Comparison of ENCODE assay signal across 8 cellular contexts in the genomic region with DNA sequence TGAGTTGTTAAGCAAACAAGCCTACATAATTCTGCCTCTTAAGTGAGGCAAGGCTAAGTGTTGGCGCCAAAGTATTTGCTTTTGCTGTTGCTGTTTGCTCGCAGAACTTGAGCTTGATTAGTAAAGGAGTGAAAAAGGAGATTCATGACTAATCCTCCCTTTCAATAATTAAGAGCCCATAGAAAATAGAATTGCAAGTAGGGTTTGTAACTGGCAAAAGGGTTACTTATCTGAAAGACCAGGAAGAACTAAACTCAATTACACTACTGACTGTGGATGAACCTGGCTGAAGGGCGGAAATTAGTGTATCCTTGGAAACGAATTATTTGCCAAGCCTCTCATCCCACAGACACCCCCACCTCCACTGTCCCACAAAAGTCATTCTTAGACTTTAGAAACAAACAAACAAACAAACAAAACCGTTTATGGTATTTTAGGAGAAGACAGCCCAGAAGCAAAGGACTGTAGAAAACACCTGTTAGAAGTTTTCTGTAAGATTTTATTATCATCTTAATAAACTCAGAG.
DNase-seq lines count a peak whose midpoint lies in the region; ATAC-seq and TF ChIP-seq lines count a peak whose summit lies in the region.

No MANE protein-coding gene starts in this region.

- H2AFZ ChIP-seq in MM.1S (ENCODE audit: low read length) (peak overlapping the region; percentile 28), neuron (ENCODE audit: low read depth, low read length) (peak overlapping the region; percentile 93)

- DNase-seq in MM.1S: no peak
- no peak for DNase-seq in NCI-H1092 (lab: John Stamatoyannopoulos, UW)
- DNase-seq in foreskin melanocyte: no peak
- no peak for DNase-seq in activated effector memory CD4-positive, alpha-beta T cell treated with Interleukin-2 at 50 U/mL for 16 hours

- peaks cover 27% of the 10 kb centered on the region for H3K79me2 ChIP-seq in MM.1S (ENCODE audit: low read length)

- H3K9me2 ChIP-seq in MM.1S (replicated peaks; ENCODE audit: insufficient read depth, low read length): no peaks in the 10 kb centered on the region

- H3K27ac ChIP-seq in C4-2B (peak overlapping the region; percentile 96), MM.1S (ENCODE audit: low read length) (peak overlapping the region; percentile 19; the same call in 1 of the 2 replicates)

- H3K36me3 ChIP-seq in MM.1S (replicated peaks; ENCODE audit: insufficient read depth, low read length) (no peaks in the 10 kb centered on the region), endocrine pancreas (ENCODE audit: control insufficient read depth, insufficient read depth, low read length) (no peaks in the 10 kb centered on the region), neuron (ENCODE audit: insufficient read depth, low read length) (no peaks in the 10 kb centered on the region)

- peak overlapping the region; percentile 84 for H3K4me3 ChIP-seq in MM.1S (ENCODE audit: low read length)
- H3K4me3 ChIP-seq in endocrine pancreas (ENCODE audit: control insufficient read depth, insufficient read depth, low read length): peak overlapping the region; percentile 71
- H3K4me3 ChIP-seq in neuron (ENCODE audit: low read length): peak overlapping the region; percentile 73

- H3F3A ChIP-seq in MM.1S (ENCODE audit: insufficient read depth, low read length): peaks cover 3% of the 10 kb centered on the region; the same call in 1 of the 2 replicates

- no peaks in the 10 kb centered on the region for H3K9me3 ChIP-seq in MM.1S (replicated peaks; ENCODE audit: insufficient read depth, low read length)
- H3K9me3 ChIP-seq in endocrine pancreas (ENCODE audit: control insufficient read depth, low read length): no peaks in the 10 kb centered on the region
- no peaks in the 10 kb centered on the region for H3K9me3 ChIP-seq in neuron (ENCODE audit: low read length)

- no peak for ATAC-seq in HG02763 (IDR thresholded peaks at IDR 0.05; ENCODE audit: unreplicated experiment)

- H3K4me1 ChIP-seq in MM.1S (ENCODE audit: low read length): peaks cover 10% of the 10 kb centered on the region
- no peaks in the 10 kb centered on the region for H3K4me1 ChIP-seq in endocrine pancreas (ENCODE audit: control insufficient read depth, insufficient read depth, low read length)
- H3K4me1 ChIP-seq in neuron (ENCODE audit: insufficient read depth, low read length): peaks cover 11% of the 10 kb centered on the region

- H3K4me2 ChIP-seq in MM.1S (ENCODE audit: low read depth, low read length): peak overlapping the region; percentile 42; the same call in 1 of the 2 replicates

- H4K20me1 ChIP-seq in MM.1S (ENCODE audit: insufficient read depth, low read length): no peaks in the 10 kb centered on the region

- no peak for TF ChIP-seq CTCF in C4-2B (conservative IDR thresholded peaks at IDR 0.05)
- no peak for TF ChIP-seq CTCF in MM.1S (IDR thresholded peaks at IDR 0.05; ENCODE audit: low read length)

- H3K27me3 ChIP-seq in MM.1S (replicated peaks; ENCODE audit: insufficient read depth, low read length) (no peaks in the 10 kb centered on the region), endocrine pancreas (ENCODE audit: control insufficient read depth, insufficient read depth, low read length) (no peaks in the 10 kb centered on the region), neuron (ENCODE audit: insufficient read depth, low read length) (peaks cover 37% of the 10 kb centered on the region)

- peak overlapping the region; percentile 14; the same call in 1 of the 2 replicates for H3K9ac ChIP-seq in MM.1S (ENCODE audit: low read length)
- no peak overlapping the region for H3K9ac ChIP-seq in endocrine pancreas (ENCODE audit: control insufficient read depth, insufficient read depth, low read length)
